23 cellular contexts compared by ENCODE assay signal in genomic region chr22:47409501-47410275, GRCh38.
"Had no signal": no experiment of that assay in that cellular context is flagged by ENCODE, and none has a peak within 500 bp of the region (broad histone marks: within the 10 kb centered on the region; RNA-seq: fewer than 3 reads in every experiment).

No MANE protein-coding gene starts in this region.

- DNase-seq: activated CD4-positive, alpha-beta T cell treated with anti-CD3 and anti-CD28 coated beads for 1 hour; activated CD4-positive, alpha-beta T cell treated with anti-CD3 and anti-CD28 coated beads, Interleukin-2, amount 50 U/mL, for 1 hour; activated naive CD4-positive, alpha-beta T cell treated with anti-CD3 and anti-CD28 coated beads, Interleukin-2, amount 10 ng/mL, durations not matched to agents 7 days and 5 days; activated T-cell treated with anti-CD3 and anti-CD28 coated beads, Interleukin-2, amount 50 U/mL, for 4 hours; effector CD8-positive, alpha-beta T cell; erythroblast; foreskin fibroblast; heart right ventricle; left lung; naive thymus-derived CD8-positive, alpha-beta T cell; retina; sigmoid colon; stimulated activated CD4-positive, alpha-beta T cell treated with anti-CD3 and anti-CD28 coated beads, Interleukin-15, amount 100 ng/mL, for 24 hours; stimulated activated CD8-positive, alpha-beta memory T cell treated with anti-CD3 and anti-CD28 coated beads, Interleukin-4, amount 100 ng/mL, for 48 hours; stimulated activated naive B cell treated with anti-CD40 and anti-IgM and Interleukin-4, amounts not matched to agents 10 μg/mL and 1 μg/mL and 100 μg/mL, for 72 hours; SW 1271; T-helper 17 cell; trophoblast cell had no signal

- H3K27ac Mint-ChIP-seq: activated naive CD4-positive, alpha-beta T cell treated with anti-CD3 and anti-CD28 coated beads, Interleukin-2, amount 10 ng/mL, durations not matched to agents 7 days and 5 days; activated T-helper 2 cell treated with anti-CD3 and anti-CD28 coated beads, Interferon-gamma antibody, Interleukin-2, Interleukin-4, amounts not matched to agents 10 μg/mL and 5 μg/mL and 100 μg/mL, durations not matched to agents 14 hours and 24 hours and 36 hours; dendritic cell treated with granulocyte-macrophage colony-stimulating factor and Interleukin-4, amounts not matched to agents 40 ng/mL and 50 ng/mL, for 4 days; mesothelial cell of epicardium; naive thymus-derived CD8-positive, alpha-beta T cell; progenitor cell of endocrine pancreas; stimulated activated naive B cell treated with anti-CD40 and anti-IgM and Interleukin-4, amounts not matched to agents 10 μg/mL and 1 μg/mL and 100 μg/mL, for 72 hours; T-helper 17 cell had no signal

- H3K36me3 Mint-ChIP-seq: activated naive CD4-positive, alpha-beta T cell treated with anti-CD3 and anti-CD28 coated beads, Interleukin-2, amount 10 ng/mL, durations not matched to agents 7 days and 5 days; naive thymus-derived CD8-positive, alpha-beta T cell; neural progenitor cell; stimulated activated naive B cell treated with anti-CD40 and anti-IgM and Interleukin-4, amounts not matched to agents 10 μg/mL and 1 μg/mL and 100 μg/mL, for 72 hours had no signal

- H3K27me3 Mint-ChIP-seq: dendritic cell treated with granulocyte-macrophage colony-stimulating factor and Interleukin-4, amounts not matched to agents 40 ng/mL and 50 ng/mL, for 4 days; progenitor cell of endocrine pancreas had no signal

- H3K9me3 Mint-ChIP-seq: activated naive CD4-positive, alpha-beta T cell treated with anti-CD3 and anti-CD28 coated beads, Interleukin-2, amount 10 ng/mL, durations not matched to agents 7 days and 5 days; activated T-cell treated with anti-CD3 and anti-CD28 coated beads, Interleukin-2, amount 50 U/mL, for 4 hours; activated T-helper 2 cell treated with anti-CD3 and anti-CD28 coated beads, Interferon-gamma antibody, Interleukin-2, Interleukin-4, amounts not matched to agents 10 μg/mL and 5 μg/mL and 100 μg/mL, durations not matched to agents 14 hours and 24 hours and 36 hours; dendritic cell treated with granulocyte-macrophage colony-stimulating factor and Interleukin-4, amounts not matched to agents 40 ng/mL and 50 ng/mL, for 4 days; stimulated activated naive B cell treated with anti-CD40 and anti-IgM and Interleukin-4, amounts not matched to agents 10 μg/mL and 1 μg/mL and 100 μg/mL, for 72 hours had no signal

- H3K4me1 Mint-ChIP-seq: activated naive CD4-positive, alpha-beta T cell treated with anti-CD3 and anti-CD28 coated beads, Interleukin-2, amount 10 ng/mL, durations not matched to agents 7 days and 5 days; mesothelial cell of epicardium; naive thymus-derived CD8-positive, alpha-beta T cell; neural progenitor cell; stimulated activated naive B cell treated with anti-CD40 and anti-IgM and Interleukin-4, amounts not matched to agents 10 μg/mL and 1 μg/mL and 100 μg/mL, for 72 hours had no signal

- H3K4me3 Mint-ChIP-seq: activated naive CD4-positive, alpha-beta T cell treated with anti-CD3 and anti-CD28 coated beads, Interleukin-2, amount 10 ng/mL, durations not matched to agents 7 days and 5 days; activated T-cell treated with anti-CD3 and anti-CD28 coated beads, Interleukin-2, amount 50 U/mL, for 4 hours; dendritic cell treated with granulocyte-macrophage colony-stimulating factor and Interleukin-4, amounts not matched to agents 40 ng/mL and 50 ng/mL, for 4 days; mesothelial cell of epicardium; naive thymus-derived CD8-positive, alpha-beta T cell; neural progenitor cell; stimulated activated naive B cell treated with anti-CD40 and anti-IgM and Interleukin-4, amounts not matched to agents 10 μg/mL and 1 μg/mL and 100 μg/mL, for 72 hours; T-helper 17 cell had no signal

- ATAC-seq: activated T-cell treated with anti-CD3 and anti-CD28 coated beads, Interleukin-2, amount 50 U/mL, for 4 hours; heart right ventricle; left lung; naive thymus-derived CD8-positive, alpha-beta T cell; stimulated activated naive B cell treated with anti-CD40 and anti-IgM and Interleukin-4, amounts not matched to agents 10 μg/mL and 1 μg/mL and 100 μg/mL, for 72 hours; T-helper 17 cell had no signal
